In the genomic region with DNA sequence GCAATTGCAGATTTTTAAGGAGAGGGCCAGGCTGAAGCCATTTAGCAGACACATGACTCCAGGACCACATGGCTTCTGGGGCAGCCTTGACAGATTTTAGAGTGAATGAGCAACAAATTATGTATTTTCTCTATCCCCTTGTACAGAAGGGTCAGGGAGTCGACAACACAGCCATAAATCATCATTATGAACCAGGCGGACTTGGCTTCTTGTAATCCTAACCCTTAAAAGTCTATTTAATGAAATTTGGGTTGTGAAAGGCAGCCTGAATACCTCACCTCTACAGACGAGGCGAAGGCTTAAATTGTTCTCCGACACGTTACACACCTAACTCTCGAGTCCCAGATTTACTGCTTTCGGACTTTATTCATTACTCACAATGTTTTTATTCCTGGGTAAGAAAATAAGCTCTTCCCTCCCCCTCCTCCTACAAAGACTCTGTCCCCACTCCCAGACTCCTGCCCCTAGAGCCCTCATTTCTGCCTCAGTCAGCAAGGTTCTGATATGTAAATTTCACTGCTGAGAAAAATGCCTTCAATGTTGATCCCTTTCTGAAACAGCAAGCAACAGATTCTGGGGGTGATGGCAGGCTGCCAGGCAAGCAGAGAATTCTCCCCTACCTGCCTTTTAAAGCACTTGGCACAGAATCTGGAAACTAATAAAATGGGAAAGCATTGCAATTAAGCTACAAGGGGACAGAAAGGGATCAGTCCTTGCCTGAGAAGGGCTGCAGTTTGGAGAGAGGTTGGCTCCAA, we compare ENCODE assay signal across 11 cellular contexts. TPM values are rescaled to one million over a fixed set of nuclear protein-coding genes. Genes with fewer than 3 reads are reported as not detected.
DNase-seq lines count a peak whose midpoint lies in the region; ATAC-seq and TF ChIP-seq lines count a peak whose summit lies in the region.
"Had no signal": no experiment of that assay in that cellular context is flagged by ENCODE, and none has a peak within 500 bp of the region (broad histone marks: within the 10 kb centered on the region; RNA-seq: fewer than 3 reads in every experiment).

No MANE protein-coding gene starts in this region.

- H3K4me3 ChIP-seq in heart left ventricle (no peak overlapping the region), tibial artery (no peak overlapping the region)
- H3K4me3 ChIP-seq: spleen had no signal

- 69 to 80% (median 75%) methylated on average over 8 of the region's 8 CpGs for WGBS in heart left ventricle, 4 donors

- H3K27me3 Mint-ChIP-seq in glutamatergic neuron (ENCODE audit: unreplicated experiment): no peaks in the 10 kb centered on the region
- H3K27me3 Mint-ChIP-seq: activated CD8-positive, alpha-beta memory T cell treated with anti-CD3 and anti-CD28 coated beads, Interleukin-2, amount 10 ng/mL, durations not matched to agents 7 days and 5 days had no signal

- no peaks in the 10 kb centered on the region for H3K36me3 Mint-ChIP-seq in glutamatergic neuron (ENCODE audit: unreplicated experiment)
- H3K36me3 Mint-ChIP-seq: activated CD8-positive, alpha-beta memory T cell treated with anti-CD3 and anti-CD28 coated beads, Interleukin-2, amount 10 ng/mL, durations not matched to agents 7 days and 5 days had no signal

- H3K27me3 ChIP-seq in heart left ventricle: peaks cover 0 to 10% (median 0%) of the 10 kb centered on the region in 9 donors
- H3K27me3 ChIP-seq in tibial artery: no peaks in the 10 kb centered on the region
- H3K27me3 ChIP-seq: spleen had no signal

- H3K9me3 Mint-ChIP-seq in glutamatergic neuron (ENCODE audit: unreplicated experiment): no peaks in the 10 kb centered on the region

- H3K4me1 Mint-ChIP-seq in glutamatergic neuron (ENCODE audit: low read depth, unreplicated experiment): peaks cover 23% of the 10 kb centered on the region

- H3K4me3 Mint-ChIP-seq in glutamatergic neuron (ENCODE audit: unreplicated experiment): peak overlapping the region; percentile 39
- H3K4me3 Mint-ChIP-seq: activated CD8-positive, alpha-beta memory T cell treated with anti-CD3 and anti-CD28 coated beads, Interleukin-2, amount 10 ng/mL, durations not matched to agents 7 days and 5 days had no signal

- intact Hi-C loops in heart left ventricle (cut with DNase I): loop anchor here in 1 of 10 donors (5.0 kb wide), 1 partner anchor 50 kb away; the partner anchor contains the start of gene PLPP3
- intact Hi-C loops in left ventricle myocardium superior (cut with micrococcal nuclease): no loop called here
- intact Hi-C loops in tibial artery (cut with DNase I; ENCODE audit: low total_unique reads): no loop called here

- no peak for TF ChIP-seq POLR2A in heart left ventricle (IDR thresholded peaks at IDR 0.05)

- H3K9me3 ChIP-seq in heart left ventricle (no peaks in the 10 kb centered on the region), tibial artery (no peaks in the 10 kb centered on the region)
- H3K9me3 ChIP-seq: spleen had no signal

- H3K4me1 ChIP-seq in heart left ventricle (peaks cover 3 to 98% (median 82%) of the 10 kb centered on the region in 12 donors), tibial artery (peaks cover 0 to 52% (median 29%) of the 10 kb centered on the region in 4 donors)

- TF ChIP-seq CTCF in heart left ventricle (IDR thresholded peaks at IDR 0.05) (no peak), glutamatergic neuron (IDR thresholded peaks at IDR 0.05; ENCODE audit: partially characterized antibody, unreplicated experiment) (no peak), tibial artery (IDR thresholded peaks at IDR 0.05) (no peak)

- ATAC-seq in heart left ventricle: no peak
- no peak for ATAC-seq in left ventricle myocardium superior
- no peak for ATAC-seq in GM21515 (IDR thresholded peaks at IDR 0.05; ENCODE audit: unreplicated experiment)
- ATAC-seq: activated CD8-positive, alpha-beta memory T cell treated with anti-CD3 and anti-CD28 coated beads, Interleukin-2, amount 10 ng/mL, durations not matched to agents 7 days and 5 days had no signal

- H3K36me3 ChIP-seq in heart left ventricle: peaks cover 0 to 37% (median 21%) of the 10 kb centered on the region in 9 donors
- peaks cover 19 to 29% (median 20%) of the 10 kb centered on the region in 3 donors for H3K36me3 ChIP-seq in tibial artery

- H3K27ac Mint-ChIP-seq in glutamatergic neuron (ENCODE audit: unreplicated experiment): peak overlapping the region; percentile 57
- H3K27ac Mint-ChIP-seq: activated CD8-positive, alpha-beta memory T cell treated with anti-CD3 and anti-CD28 coated beads, Interleukin-2, amount 10 ng/mL, durations not matched to agents 7 days and 5 days had no signal

- no peak for DNase-seq in heart left ventricle
- DNase-seq in left ventricle myocardium superior: no peak
- DNase-seq in NCI-H748 (lab: John Stamatoyannopoulos, UW; ENCODE audit: unreplicated experiment): peak; percentile 80
- DNase-seq in glutamatergic neuron: no peak
- no peak for DNase-seq in tibial artery
- DNase-seq in activated CD4-positive, alpha-beta T cell treated with anti-CD3 and anti-CD28 coated beads, Interleukin-2, amount 50 U/mL, for 1 hour: no peak
- no peak for DNase-seq in stimulated activated CD4-positive, alpha-beta T cell treated with anti-CD3 and anti-CD28 coated beads, Interleukin-12 subunit alpha, Interleukin-12 subunit beta, amount 100 ng/mL, for 4 hours
- DNase-seq: activated CD8-positive, alpha-beta memory T cell treated with anti-CD3 and anti-CD28 coated beads, Interleukin-2, amount 10 ng/mL, durations not matched to agents 7 days and 5 days; midbrain; spleen had no signal

- H3K27ac ChIP-seq in heart left ventricle: peak overlapping the region in 9 of 12 donors; percentile 21 to 58 (median 33)
- peak overlapping the region; percentile 37 to 43 for H3K27ac ChIP-seq in tibial artery

RNA-seq across cellular contexts. Expression of gene PLPP3, which starts 51.6 kb away (rescaled TPM):
- total RNA-seq in heart left ventricle (100 to 1,000 TPM in 4 of 9 donors, 10 to 100 TPM in 5; 75.8 to 221 (median 97.8) TPM), left ventricle myocardium superior (140 TPM), glutamatergic neuron (ENCODE audit: unreplicated experiment) (11.7 TPM)
- polyA plus RNA-seq in heart left ventricle: 10 to 100 TPM; 17.1 to 89.6 TPM
- total RNA-seq: activated CD8-positive, alpha-beta memory T cell treated with anti-CD3 and anti-CD28 coated beads, Interleukin-2, amount 10 ng/mL, durations not matched to agents 7 days and 5 days had no signal
